1 cellular context compared by ENCODE assay signal in genomic region chr20:39298566-39299501, GRCh38.
TF ChIP-seq lines count a peak whose summit lies in the region.

No MANE protein-coding gene starts in this region.

TF ChIP-seq in HepG2, 621 proteins besides CTCF, POLR2A, EP300 and RAD21 (continued from another document):
- TF ChIP-seq, protein P1, sequence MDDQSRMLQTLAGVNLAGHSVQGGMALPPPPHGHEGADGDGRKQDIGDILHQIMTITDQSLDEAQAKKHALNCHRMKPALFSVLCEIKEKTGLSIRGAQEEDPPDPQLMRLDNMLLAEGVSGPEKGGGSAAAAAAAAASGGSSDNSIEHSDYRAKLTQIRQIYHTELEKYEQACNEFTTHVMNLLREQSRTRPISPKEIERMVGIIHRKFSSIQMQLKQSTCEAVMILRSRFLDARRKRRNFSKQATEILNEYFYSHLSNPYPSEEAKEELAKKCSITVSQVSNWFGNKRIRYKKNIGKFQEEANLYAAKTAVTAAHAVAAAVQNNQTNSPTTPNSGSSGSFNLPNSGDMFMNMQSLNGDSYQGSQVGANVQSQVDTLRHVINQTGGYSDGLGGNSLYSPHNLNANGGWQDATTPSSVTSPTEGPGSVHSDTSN (CRISPR knock-in tag; IDR thresholded peaks at IDR 0.05; ENCODE audit: borderline replicate concordance), result no peak
- TF ChIP-seq, protein P2, sequence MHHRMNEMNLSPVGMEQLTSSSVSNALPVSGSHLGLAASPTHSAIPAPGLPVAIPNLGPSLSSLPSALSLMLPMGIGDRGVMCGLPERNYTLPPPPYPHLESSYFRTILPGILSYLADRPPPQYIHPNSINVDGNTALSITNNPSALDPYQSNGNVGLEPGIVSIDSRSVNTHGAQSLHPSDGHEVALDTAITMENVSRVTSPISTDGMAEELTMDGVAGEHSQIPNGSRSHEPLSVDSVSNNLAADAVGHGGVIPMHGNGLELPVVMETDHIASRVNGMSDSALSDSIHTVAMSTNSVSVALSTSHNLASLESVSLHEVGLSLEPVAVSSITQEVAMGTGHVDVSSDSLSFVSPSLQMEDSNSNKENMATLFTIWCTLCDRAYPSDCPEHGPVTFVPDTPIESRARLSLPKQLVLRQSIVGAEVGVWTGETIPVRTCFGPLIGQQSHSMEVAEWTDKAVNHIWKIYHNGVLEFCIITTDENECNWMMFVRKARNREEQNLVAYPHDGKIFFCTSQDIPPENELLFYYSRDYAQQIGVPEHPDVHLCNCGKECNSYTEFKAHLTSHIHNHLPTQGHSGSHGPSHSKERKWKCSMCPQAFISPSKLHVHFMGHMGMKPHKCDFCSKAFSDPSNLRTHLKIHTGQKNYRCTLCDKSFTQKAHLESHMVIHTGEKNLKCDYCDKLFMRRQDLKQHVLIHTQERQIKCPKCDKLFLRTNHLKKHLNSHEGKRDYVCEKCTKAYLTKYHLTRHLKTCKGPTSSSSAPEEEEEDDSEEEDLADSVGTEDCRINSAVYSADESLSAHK (CRISPR knock-in tag; IDR thresholded peaks at IDR 0.05; ENCODE audit: borderline replicate concordance), result no peak
- TF ChIP-seq MEIS1 (CRISPR knock-in tag; IDR thresholded peaks at IDR 0.05; ENCODE audit: borderline replicate concordance), result no peak
- no peak for TF ChIP-seq GMEB2 (CRISPR knock-in tag; IDR thresholded peaks at IDR 0.05; ENCODE audit: low read depth)
- TF ChIP-seq, protein P3, sequence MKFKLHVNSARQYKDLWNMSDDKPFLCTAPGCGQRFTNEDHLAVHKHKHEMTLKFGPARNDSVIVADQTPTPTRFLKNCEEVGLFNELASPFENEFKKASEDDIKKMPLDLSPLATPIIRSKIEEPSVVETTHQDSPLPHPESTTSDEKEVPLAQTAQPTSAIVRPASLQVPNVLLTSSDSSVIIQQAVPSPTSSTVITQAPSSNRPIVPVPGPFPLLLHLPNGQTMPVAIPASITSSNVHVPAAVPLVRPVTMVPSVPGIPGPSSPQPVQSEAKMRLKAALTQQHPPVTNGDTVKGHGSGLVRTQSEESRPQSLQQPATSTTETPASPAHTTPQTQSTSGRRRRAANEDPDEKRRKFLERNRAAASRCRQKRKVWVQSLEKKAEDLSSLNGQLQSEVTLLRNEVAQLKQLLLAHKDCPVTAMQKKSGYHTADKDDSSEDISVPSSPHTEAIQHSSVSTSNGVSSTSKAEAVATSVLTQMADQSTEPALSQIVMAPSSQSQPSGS (CRISPR knock-in tag; IDR thresholded peaks at IDR 0.05), result no peak
